Comparison of ENCODE assay signal across 18 cellular contexts in the genomic region with DNA sequence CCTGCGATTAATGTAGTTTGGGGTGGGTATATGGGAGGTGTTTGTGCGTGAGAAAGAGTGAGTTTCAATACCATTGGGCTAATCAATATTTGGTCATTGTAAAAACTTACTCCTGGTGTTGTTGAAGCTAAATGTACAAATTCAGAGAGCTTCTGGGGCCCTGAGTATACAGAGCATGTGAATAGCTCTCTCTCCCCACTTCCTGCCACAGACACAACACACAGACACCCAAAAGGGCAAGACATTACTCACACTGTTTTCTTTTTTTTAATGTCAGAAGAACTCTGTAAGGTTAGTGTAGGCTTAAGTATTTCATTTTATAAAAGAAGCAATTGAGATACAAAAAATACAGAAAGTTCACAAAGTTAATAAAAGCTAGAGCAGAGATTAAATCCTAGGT.
DNase-seq lines count a peak whose midpoint lies in the region; ATAC-seq and TF ChIP-seq lines count a peak whose summit lies in the region.
"Had no signal": no experiment of that assay in that cellular context is flagged by ENCODE, and none has a peak within 500 bp of the region (broad histone marks: within the 10 kb centered on the region; RNA-seq: fewer than 3 reads in every experiment).

No MANE protein-coding gene starts in this region.

- no peak overlapping the region for H3K4me2 ChIP-seq in mesendoderm (ENCODE audit: low read length)

- H3K27ac Mint-ChIP-seq in neural crest cell (ENCODE audit: unreplicated experiment) = peak overlapping the region; percentile 5
- H3K27ac Mint-ChIP-seq: activated T-helper 2 cell treated with anti-CD3 and anti-CD28 coated beads, Interferon-gamma antibody, Interleukin-2, Interleukin-4, amounts not matched to agents 10 μg/mL and 5 μg/mL and 100 μg/mL, durations not matched to agents 14 hours and 24 hours and 36 hours had no signal

- intact Hi-C loops in cardiac septum (cut with DNase I) = no loop called here

- H4K5ac ChIP-seq in mesendoderm (ENCODE audit: low read length) = no peak overlapping the region

- no peaks in the 10 kb centered on the region for H3K9me3 Mint-ChIP-seq in neural crest cell
- H3K9me3 Mint-ChIP-seq: activated T-helper 2 cell treated with anti-CD3 and anti-CD28 coated beads, Interferon-gamma antibody, Interleukin-2, Interleukin-4, amounts not matched to agents 10 μg/mL and 5 μg/mL and 100 μg/mL, durations not matched to agents 14 hours and 24 hours and 36 hours had no signal

- no peaks in the 10 kb centered on the region for H3K4me1 ChIP-seq in mesendoderm (ENCODE audit: control insufficient read depth, low read depth, low read length)
- H3K4me1 ChIP-seq: tibial artery had no signal

- H3K56ac ChIP-seq in mesendoderm (ENCODE audit: low read length) = no peak overlapping the region

- H3K4me3 Mint-ChIP-seq in neural crest cell = no peak overlapping the region

- no peak overlapping the region for H4K8ac ChIP-seq in mesendoderm (ENCODE audit: low read depth, low read length)

- no peak overlapping the region for H3K23ac ChIP-seq in mesendoderm (ENCODE audit: low read length)

- H3K79me1 ChIP-seq in mesendoderm (ENCODE audit: low read length) = no peaks in the 10 kb centered on the region

- no peak for TF ChIP-seq CTCF in neural crest cell (conservative IDR thresholded peaks at IDR 0.05)

- no peak overlapping the region for H3K4ac ChIP-seq in mesendoderm (ENCODE audit: low read depth, low read length)

- peak; percentile 46 for DNase-seq in GM03348 (ENCODE audit: low spot score)
- peak; percentile 25 for DNase-seq in dedifferentiated amniotic fluid mesenchymal stem cell (ENCODE audit: extremely low spot score)
- DNase-seq in neural crest cell (ENCODE audit: low read depth, low spot score) = no peak
- DNase-seq in mesendoderm = no peak
- no peak for DNase-seq in cardiac septum (ENCODE audit: low spot score)
- DNase-seq: activated CD4-positive, alpha-beta T cell treated with anti-CD3 and anti-CD28 coated beads, Interleukin-2, amount 50 U/mL, for 4 hours; central memory CD4-positive, alpha-beta T cell; head of caudate nucleus; left cardiac atrium; Right ventricle myocardium superior; T-helper 9 cell; tibial artery had no signal

- peaks cover 14% of the 10 kb centered on the region for H3K4me1 Mint-ChIP-seq in neural crest cell

- WGBS in mesendoderm (ENCODE audit: extremely low coverage, insufficient coverage, low lambda C conversion rate) = 100% methylated on average over 1 of the region's 2 CpGs

- H3K18ac ChIP-seq in mesendoderm (ENCODE audit: low read length) = no peak overlapping the region

- H2BK15ac ChIP-seq in mesendoderm (replicated peaks; ENCODE audit: low read depth) = no peak overlapping the region

- H3K36me3 Mint-ChIP-seq in neural crest cell (ENCODE audit: low read depth) = no peaks in the 10 kb centered on the region

- H2AK5ac ChIP-seq in mesendoderm (ENCODE audit: low read length) = no peak overlapping the region

- no peak overlapping the region for H2BK5ac ChIP-seq in mesendoderm (ENCODE audit: low read length)

- no peak overlapping the region for H2BK120ac ChIP-seq in mesendoderm (ENCODE audit: low read depth, low read length)

- no peaks in the 10 kb centered on the region for H3K79me2 ChIP-seq in mesendoderm (ENCODE audit: control insufficient read depth, insufficient read depth, low read length)

- no peak overlapping the region for H3K9ac ChIP-seq in mesendoderm (ENCODE audit: low read length)

- H3K27me3 Mint-ChIP-seq in neural crest cell (ENCODE audit: low read depth) = no peaks in the 10 kb centered on the region

- ATAC-seq in SK-N-SH treated with all-trans-retinoic acid at 6 μM for 48 hours (peak; percentile 84), GM19397 (IDR thresholded peaks at IDR 0.05; ENCODE audit: unreplicated experiment) (no peak), GM18868 (IDR thresholded peaks at IDR 0.05; ENCODE audit: unreplicated experiment) (no peak)
- ATAC-seq: GM12878, left cardiac atrium had no signal

- no peaks in the 10 kb centered on the region for H3K27me3 ChIP-seq in mesendoderm (ENCODE audit: insufficient read depth, low read length, poor library complexity)
- H3K27me3 ChIP-seq: tibial artery had no signal

- H3K4me3 ChIP-seq in mesendoderm (ENCODE audit: low read length) = no peak overlapping the region
- H3K4me3 ChIP-seq: GM12878, tibial artery had no signal

- H3K27ac ChIP-seq in mesendoderm (ENCODE audit: low read depth, low read length) = no peak overlapping the region
- H3K27ac ChIP-seq: C4-2B, tibial artery had no signal

- no peaks in the 10 kb centered on the region for H3K36me3 ChIP-seq in mesendoderm (ENCODE audit: control insufficient read depth, insufficient read depth, low read length)
- H3K36me3 ChIP-seq: tibial artery had no signal

TF ChIP-seq in SK-N-SH treated with all-trans-retinoic acid at 6 μM for 48 hours, 23 proteins besides CTCF, POLR2A, EP300 and RAD21:
- TF ChIP-seq CSDC2 (CRISPR knock-in tag; IDR thresholded peaks at IDR 0.05) (no peak), ESRRG (CRISPR knock-in tag; IDR thresholded peaks at IDR 0.05) (no peak), ARNTL (CRISPR knock-in tag; IDR thresholded peaks at IDR 0.05; ENCODE audit: borderline replicate concordance, low read depth) (no peak), SNAI2 (CRISPR knock-in tag; IDR thresholded peaks at IDR 0.05) (no peak), ZNF565 (CRISPR knock-in tag; conservative IDR thresholded peaks at IDR 0.05; ENCODE audit: low read depth) (no peak), ZC3H10 (CRISPR knock-in tag; IDR thresholded peaks at IDR 0.05) (no peak), RARB (CRISPR knock-in tag; IDR thresholded peaks at IDR 0.05) (no peak)
- TF ChIP-seq, protein P1, sequence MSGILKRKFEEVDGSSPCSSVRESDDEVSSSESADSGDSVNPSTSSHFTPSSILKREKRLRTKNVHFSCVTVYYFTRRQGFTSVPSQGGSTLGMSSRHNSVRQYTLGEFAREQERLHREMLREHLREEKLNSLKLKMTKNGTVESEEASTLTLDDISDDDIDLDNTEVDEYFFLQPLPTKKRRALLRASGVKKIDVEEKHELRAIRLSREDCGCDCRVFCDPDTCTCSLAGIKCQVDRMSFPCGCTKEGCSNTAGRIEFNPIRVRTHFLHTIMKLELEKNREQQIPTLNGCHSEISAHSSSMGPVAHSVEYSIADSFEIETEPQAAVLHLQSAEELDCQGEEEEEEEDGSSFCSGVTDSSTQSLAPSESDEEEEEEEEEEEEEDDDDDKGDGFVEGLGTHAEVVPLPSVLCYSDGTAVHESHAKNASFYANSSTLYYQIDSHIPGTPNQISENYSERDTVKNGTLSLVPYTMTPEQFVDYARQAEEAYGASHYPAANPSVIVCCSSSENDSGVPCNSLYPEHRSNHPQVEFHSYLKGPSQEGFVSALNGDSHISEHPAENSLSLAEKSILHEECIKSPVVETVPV (CRISPR knock-in tag; IDR thresholded peaks at IDR 0.05) = no peak
- TF ChIP-seq, protein P2, sequence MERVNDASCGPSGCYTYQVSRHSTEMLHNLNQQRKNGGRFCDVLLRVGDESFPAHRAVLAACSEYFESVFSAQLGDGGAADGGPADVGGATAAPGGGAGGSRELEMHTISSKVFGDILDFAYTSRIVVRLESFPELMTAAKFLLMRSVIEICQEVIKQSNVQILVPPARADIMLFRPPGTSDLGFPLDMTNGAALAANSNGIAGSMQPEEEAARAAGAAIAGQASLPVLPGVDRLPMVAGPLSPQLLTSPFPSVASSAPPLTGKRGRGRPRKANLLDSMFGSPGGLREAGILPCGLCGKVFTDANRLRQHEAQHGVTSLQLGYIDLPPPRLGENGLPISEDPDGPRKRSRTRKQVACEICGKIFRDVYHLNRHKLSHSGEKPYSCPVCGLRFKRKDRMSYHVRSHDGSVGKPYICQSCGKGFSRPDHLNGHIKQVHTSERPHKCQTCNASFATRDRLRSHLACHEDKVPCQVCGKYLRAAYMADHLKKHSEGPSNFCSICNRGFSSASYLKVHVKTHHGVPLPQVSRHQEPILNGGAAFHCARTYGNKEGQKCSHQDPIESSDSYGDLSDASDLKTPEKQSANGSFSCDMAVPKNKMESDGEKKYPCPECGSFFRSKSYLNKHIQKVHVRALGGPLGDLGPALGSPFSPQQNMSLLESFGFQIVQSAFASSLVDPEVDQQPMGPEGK (CRISPR knock-in tag; IDR thresholded peaks at IDR 0.05; ENCODE audit: borderline replicate concordance) = no peak

Comparison
In these comparisons a context has a peak if more than half of its experiments do, and no peak if none do; other contexts are left out.
1. DNase-seq: peak in GM03348 (single experiment) and dedifferentiated amniotic fluid mesenchymal stem cell (single experiment); none in neural crest cell (single experiment), mesendoderm (single experiment) and cardiac septum (single experiment).